ENCODE assay signal across 9 cellular contexts in the genomic region with DNA sequence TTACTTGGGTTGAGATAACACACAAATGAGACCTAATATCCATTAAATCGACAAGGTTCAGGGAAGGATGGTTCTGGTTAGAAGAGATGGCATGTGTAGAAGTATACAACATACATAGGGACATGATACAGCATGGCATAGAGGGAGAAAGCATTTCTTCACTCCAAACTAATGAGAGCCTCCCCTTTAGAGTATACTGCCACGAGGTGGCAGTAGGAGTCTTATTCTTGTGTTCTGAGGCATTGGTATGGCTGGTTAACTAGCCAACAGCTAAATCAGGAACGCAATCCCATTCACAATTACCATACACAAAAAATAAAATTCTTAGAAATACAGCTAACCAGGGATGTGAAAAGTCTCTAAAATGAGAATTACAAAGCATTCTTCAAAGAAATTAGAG. TPM values are rescaled to one million over a fixed set of nuclear protein-coding genes. Genes with fewer than 3 reads are reported as not detected.
DNase-seq lines count a peak whose midpoint lies in the region; ATAC-seq, FAIRE-seq and TF ChIP-seq lines count a peak whose summit lies in the region.
"Had no signal": no experiment of that assay in that cellular context is flagged by ENCODE, and none has a peak within 500 bp of the region (broad histone marks: within the 10 kb centered on the region; RNA-seq: fewer than 3 reads in every experiment).

No MANE protein-coding gene starts in this region.

- H3K9me3 ChIP-seq in kidney (ENCODE audit: control insufficient read depth in 1 of 2, low read length in 2 of 2): no peaks in the 10 kb centered on the region
- no peaks in the 10 kb centered on the region for H3K9me3 ChIP-seq in thyroid gland

- H3K27ac ChIP-seq in kidney (ENCODE audit: low read depth in 2 of 2, low read length in 2 of 2) (no peak overlapping the region), thyroid gland (no peak overlapping the region)

- WGBS in thyroid gland, 2 donors: 12 to 19% methylated on average over 3 of the region's 3 CpGs

- H3K4me1 ChIP-seq in kidney (ENCODE audit: control insufficient read depth in 1 of 2, insufficient read depth in 1 of 2, low read depth in 1 of 2, low read length in 2 of 2): no peaks in the 10 kb centered on the region
- H3K4me1 ChIP-seq in thyroid gland: no peaks in the 10 kb centered on the region

- ATAC-seq in GM18907 (IDR thresholded peaks at IDR 0.05; ENCODE audit: unreplicated experiment) (peak; percentile 57), sciatic nerve (no peak)

- H3K4me3 ChIP-seq in kidney (ENCODE audit: low read length in 2 of 2) (no peak overlapping the region), thyroid gland (replicated peaks in 1 of 3) (no peak overlapping the region)

- peak; percentile 29 for TF ChIP-seq CTCF in kidney (IDR thresholded peaks at IDR 0.05; ENCODE audit: borderline replicate concordance, extremely low read depth, insufficient read depth)
- peak in 4 of 6 experiments; percentile 13 to 44 (median 36) for TF ChIP-seq CTCF in thyroid gland (IDR thresholded peaks at IDR 0.05)

- H3K4me3 Mint-ChIP-seq in activated naive CD8-positive, alpha-beta T cell treated with anti-CD3 and anti-CD28 coated beads for 36 hours: no peak overlapping the region
- H3K4me3 Mint-ChIP-seq: T-helper 1 cell treated with Interleukin-12 subunit alpha and Interleukin-12 subunit beta and Interleukin-4 antibody, amounts not matched to agents 30 μg/mL and 1 μg/mL, for 36 hours had no signal

- no peaks in the 10 kb centered on the region for H3K4me1 Mint-ChIP-seq in activated naive CD8-positive, alpha-beta T cell treated with anti-CD3 and anti-CD28 coated beads for 36 hours

- H3K36me3 Mint-ChIP-seq in activated naive CD8-positive, alpha-beta T cell treated with anti-CD3 and anti-CD28 coated beads for 36 hours: no peaks in the 10 kb centered on the region

- no peaks in the 10 kb centered on the region for H3K36me3 ChIP-seq in kidney (ENCODE audit: control insufficient read depth in 1 of 2, insufficient read depth in 2 of 2, low read length in 2 of 2)
- H3K36me3 ChIP-seq in thyroid gland: no peaks in the 10 kb centered on the region

- peaks cover 5% of the 10 kb centered on the region for H3K27me3 Mint-ChIP-seq in activated naive CD8-positive, alpha-beta T cell treated with anti-CD3 and anti-CD28 coated beads for 36 hours

- no peak overlapping the region for H3K9ac ChIP-seq in kidney (ENCODE audit: low read length in 2 of 2)

- H3K27ac Mint-ChIP-seq in activated naive CD8-positive, alpha-beta T cell treated with anti-CD3 and anti-CD28 coated beads for 36 hours: no peak overlapping the region
- H3K27ac Mint-ChIP-seq: T-helper 1 cell treated with Interleukin-12 subunit alpha and Interleukin-12 subunit beta and Interleukin-4 antibody, amounts not matched to agents 30 μg/mL and 1 μg/mL, for 36 hours had no signal

- H3K27me3 ChIP-seq in thyroid gland: no peaks in the 10 kb centered on the region

- no peaks in the 10 kb centered on the region for H3K9me3 Mint-ChIP-seq in activated naive CD8-positive, alpha-beta T cell treated with anti-CD3 and anti-CD28 coated beads for 36 hours
- H3K9me3 Mint-ChIP-seq: T-helper 1 cell treated with Interleukin-12 subunit alpha and Interleukin-12 subunit beta and Interleukin-4 antibody, amounts not matched to agents 30 μg/mL and 1 μg/mL, for 36 hours had no signal

- DNase-seq in CMK (ENCODE audit: low read depth): peak; percentile 30
- peak; percentile 6 for DNase-seq in NCI-H748 treated with DMSO at 0.1 percent for 48 hours (lab: John Stamatoyannopoulos, UW)
- peak; percentile 2 for DNase-seq in activated naive CD8-positive, alpha-beta T cell treated with anti-CD3 and anti-CD28 coated beads for 36 hours
- no peak for DNase-seq in kidney
- DNase-seq in thyroid gland: peak; percentile 9 to 27
- no peak for DNase-seq in sciatic nerve (ENCODE audit: low spot score)
- no peak for DNase-seq in ureter (ENCODE audit: low spot score)

- peak; percentile 85 for FAIRE-seq in kidney (lab: Jason Lieb, UNC)

- TF ChIP-seq POLR2A in thyroid gland (IDR thresholded peaks at IDR 0.05): no peak

- intact Hi-C loops in kidney (cut with DNase I) (no loop called here), thyroid gland (cut with DNase I) (no loop called here), sciatic nerve (cut with DNase I) (no loop called here)

RNA-seq across cellular contexts. Expression of a gene that starts 29.1 kb away (rescaled TPM):
- 1 to 10 TPM; 5.9 to 7.9 TPM for total RNA-seq in activated naive CD8-positive, alpha-beta T cell treated with anti-CD3 and anti-CD28 coated beads for 36 hours
- total RNA-seq in kidney (11.6 TPM), thyroid gland (10 to 100 TPM; 16.7 to 42.1 (median 23.3) TPM), sciatic nerve (13.0 TPM), ureter (11.3 TPM)
- polyA plus RNA-seq in kidney (ENCODE audit: insufficient read depth, low read depth, low replicate concordance): 17.0 TPM

Comparison
In these comparisons a context has a peak if more than half of its experiments do, and no peak if none do; other contexts are left out.
1. DNase-seq: peak in CMK (single experiment), NCI-H748 treated with DMSO at 0.1 percent for 48 hours (single experiment), activated naive CD8-positive, alpha-beta T cell treated with anti-CD3 and anti-CD28 coated beads for 36 hours (single experiment) and thyroid gland (2 of 2); none in kidney (single experiment), sciatic nerve (single experiment) and ureter (single experiment).